ENCODE assay signal across 8 cellular contexts in the genomic region with DNA sequence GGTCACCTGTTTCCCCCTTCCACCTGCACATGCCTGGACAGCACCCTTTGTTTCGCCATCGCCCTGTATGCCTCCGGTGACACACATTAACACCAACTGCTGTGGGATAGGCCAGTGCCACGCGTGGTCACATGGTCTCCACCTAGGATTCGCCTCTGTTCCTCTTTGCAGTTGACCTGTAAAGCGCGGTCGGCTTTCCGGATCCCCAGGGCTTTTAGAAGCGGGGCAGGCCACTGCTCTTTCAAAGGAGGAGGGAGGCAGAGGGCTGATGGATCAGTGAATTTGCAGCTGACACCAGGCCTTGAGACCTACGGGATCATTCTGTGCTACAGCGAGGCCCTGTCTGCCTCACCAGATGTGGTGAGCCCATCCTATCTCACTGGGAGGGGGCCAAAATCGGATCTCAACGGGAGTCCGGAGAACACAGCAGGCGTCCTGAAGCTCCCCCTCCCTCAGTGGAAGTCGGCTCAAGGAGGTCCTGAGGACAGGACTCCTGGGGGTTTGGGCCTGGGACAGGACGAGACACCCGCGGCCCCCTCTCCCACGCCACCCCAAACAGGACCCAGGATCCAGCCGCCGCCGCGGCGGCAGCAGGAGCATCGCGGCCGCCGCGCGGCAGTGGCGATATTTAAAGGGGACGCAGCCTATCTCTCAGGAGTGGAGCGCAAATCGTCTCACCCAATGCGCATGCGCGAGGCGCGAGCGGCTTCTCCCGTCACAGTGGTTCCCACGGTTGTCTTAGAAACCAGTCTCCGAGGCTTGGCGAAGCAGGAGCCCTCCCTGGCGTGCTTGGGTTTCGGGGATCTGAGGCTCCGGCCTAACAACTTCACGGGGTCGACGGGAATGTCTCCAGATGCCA.
DNase-seq lines count a peak whose midpoint lies in the region; ATAC-seq and FAIRE-seq lines count a peak whose summit lies in the region.
"Not testable (repeated sequence)": the region's sequence is repeated elsewhere in the genome, so short reads cannot be mapped to it uniquely, and the experiment has no call there.

No MANE protein-coding gene starts in this region.

- H3K4me3 ChIP-seq in HUES64 (ENCODE audit: low read length), result peak overlapping the region; percentile 46
- H3K4me3 ChIP-seq in iPS-18c (ENCODE audit: insufficient read depth, low read depth, low read length), result peak overlapping the region; percentile 45

- FAIRE-seq in colon (lab: Jason Lieb, UNC), result peak; percentile 85

- not testable (repeated sequence) for H3K9me3 ChIP-seq in HUES64 (ENCODE audit: insufficient read depth, low read depth, low read length); iPS-18c (ENCODE audit: control insufficient read depth, insufficient read depth, low read length)

- not testable (repeated sequence) for H3K9me3 Mint-ChIP-seq in activated T-cell treated with anti-CD3 and anti-CD28 coated beads, Interleukin-2, amount 50 U/mL, for 24 hours; stimulated activated effector memory CD8-positive, alpha-beta T cell treated with anti-CD3 and anti-CD28 coated beads, Interleukin-12 subunit alpha, Interleukin-12 subunit beta, amount 100 ng/mL, for 72 hours

- peaks cover 19% of the 10 kb centered on the region for H3K4me1 Mint-ChIP-seq in activated T-cell treated with anti-CD3 and anti-CD28 coated beads, Interleukin-2, amount 50 U/mL, for 24 hours (ENCODE audit: low read depth)
- peaks cover 14% of the 10 kb centered on the region for H3K4me1 Mint-ChIP-seq in stimulated activated effector memory CD8-positive, alpha-beta T cell treated with anti-CD3 and anti-CD28 coated beads, Interleukin-12 subunit alpha, Interleukin-12 subunit beta, amount 100 ng/mL, for 72 hours

- peak overlapping the region; percentile 59 for H3K4me3 Mint-ChIP-seq in activated T-cell treated with anti-CD3 and anti-CD28 coated beads, Interleukin-2, amount 50 U/mL, for 24 hours
- H3K4me3 Mint-ChIP-seq in stimulated activated effector memory CD8-positive, alpha-beta T cell treated with anti-CD3 and anti-CD28 coated beads, Interleukin-12 subunit alpha, Interleukin-12 subunit beta, amount 100 ng/mL, for 72 hours, result peak overlapping the region; percentile 67

- H3K9ac ChIP-seq in HUES64 (ENCODE audit: low read depth, low read length), result not testable (repeated sequence)

- not testable (repeated sequence) for H3K27me3 ChIP-seq in HUES64 (ENCODE audit: insufficient read depth, low read length)

- not testable (repeated sequence) for H3K36me3 ChIP-seq in HUES64 (ENCODE audit: insufficient read depth, low read length)

- not testable (repeated sequence) for H3K27me3 Mint-ChIP-seq in activated T-cell treated with anti-CD3 and anti-CD28 coated beads, Interleukin-2, amount 50 U/mL, for 24 hours

- H3K4me1 ChIP-seq in HUES64 (ENCODE audit: insufficient read depth, low read length), result not testable (repeated sequence)

- DNase-seq in COR-L47 (lab: John Stamatoyannopoulos, UW), result peak; percentile 20
- DNase-seq in activated T-cell treated with anti-CD3 and anti-CD28 coated beads, Interleukin-2, amount 50 U/mL, for 24 hours, result peak; percentile 76
- peak; percentile 72 for DNase-seq in putamen (ENCODE audit: low spot score)
- DNase-seq in stimulated activated effector memory CD8-positive, alpha-beta T cell treated with anti-CD3 and anti-CD28 coated beads, Interleukin-12 subunit alpha, Interleukin-12 subunit beta, amount 100 ng/mL, for 72 hours (ENCODE audit: low spot score in 2 of 2), result peak; percentile 43 to 90

- peak; percentile 78 for ATAC-seq in SK-N-SH treated with all-trans-retinoic acid at 6 μM for 48 hours
- peak; percentile 43 for ATAC-seq in stimulated activated effector memory CD8-positive, alpha-beta T cell treated with anti-CD3 and anti-CD28 coated beads, Interleukin-12 subunit alpha, Interleukin-12 subunit beta, amount 100 ng/mL, for 72 hours

- H3K27ac Mint-ChIP-seq in activated T-cell treated with anti-CD3 and anti-CD28 coated beads, Interleukin-2, amount 50 U/mL, for 24 hours, result peak overlapping the region; percentile 57
- H3K27ac Mint-ChIP-seq in stimulated activated effector memory CD8-positive, alpha-beta T cell treated with anti-CD3 and anti-CD28 coated beads, Interleukin-12 subunit alpha, Interleukin-12 subunit beta, amount 100 ng/mL, for 72 hours, result peak overlapping the region; percentile 43

- WGBS in HUES64, result 60% methylated on average over 53 of the region's 53 CpGs

- H3K27ac ChIP-seq in HUES64 (ENCODE audit: low read depth, low read length), result not testable (repeated sequence)

- not testable (repeated sequence) for H3K36me3 Mint-ChIP-seq in activated T-cell treated with anti-CD3 and anti-CD28 coated beads, Interleukin-2, amount 50 U/mL, for 24 hours (ENCODE audit: low read depth); stimulated activated effector memory CD8-positive, alpha-beta T cell treated with anti-CD3 and anti-CD28 coated beads, Interleukin-12 subunit alpha, Interleukin-12 subunit beta, amount 100 ng/mL, for 72 hours

Comparison
In these comparisons a context has a peak if more than half of its experiments do, and no peak if none do; other contexts are left out.
1. DNase-seq: peak in every context shown above with its lines; median percentile 76 in activated T-cell treated with anti-CD3 and anti-CD28 coated beads, Interleukin-2, amount 50 U/mL, for 24 hours; 72 in putamen; 66 in stimulated activated effector memory CD8-positive, alpha-beta T cell treated with anti-CD3 and anti-CD28 coated beads, Interleukin-12 subunit alpha, Interleukin-12 subunit beta, amount 100 ng/mL, for 72 hours; 20 in COR-L47.